In the genomic region with DNA sequence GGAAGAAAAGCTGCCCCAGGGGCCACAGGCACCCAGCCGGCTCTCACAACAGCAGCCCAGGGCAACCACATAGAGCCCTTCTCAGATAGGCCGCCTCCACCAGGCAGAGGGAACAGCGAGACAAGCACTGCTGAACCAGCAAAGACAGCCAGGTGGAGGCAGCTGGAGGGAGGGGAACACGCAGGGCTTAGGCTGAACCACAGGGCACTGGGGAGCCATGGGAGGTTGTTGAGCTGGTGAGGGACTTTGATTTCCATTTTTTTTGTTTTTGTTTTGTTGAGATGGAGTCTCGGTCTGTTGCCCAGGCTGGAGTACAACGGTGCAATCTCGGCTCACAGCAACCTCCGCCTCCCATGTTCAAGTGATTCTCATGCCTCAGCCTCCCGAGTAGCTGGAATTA, we compare ENCODE assay signal across 1 cellular context.
TF ChIP-seq lines count a peak whose summit lies in the region.

No MANE protein-coding gene starts in this region.

TF ChIP-seq in IMR-90, 13 proteins besides CTCF, POLR2A, EP300 and RAD21:
- TF ChIP-seq SMC3 (IDR thresholded peaks at IDR 0.05; ENCODE audit: low read depth, low read length): no peak
